In the genomic region with DNA sequence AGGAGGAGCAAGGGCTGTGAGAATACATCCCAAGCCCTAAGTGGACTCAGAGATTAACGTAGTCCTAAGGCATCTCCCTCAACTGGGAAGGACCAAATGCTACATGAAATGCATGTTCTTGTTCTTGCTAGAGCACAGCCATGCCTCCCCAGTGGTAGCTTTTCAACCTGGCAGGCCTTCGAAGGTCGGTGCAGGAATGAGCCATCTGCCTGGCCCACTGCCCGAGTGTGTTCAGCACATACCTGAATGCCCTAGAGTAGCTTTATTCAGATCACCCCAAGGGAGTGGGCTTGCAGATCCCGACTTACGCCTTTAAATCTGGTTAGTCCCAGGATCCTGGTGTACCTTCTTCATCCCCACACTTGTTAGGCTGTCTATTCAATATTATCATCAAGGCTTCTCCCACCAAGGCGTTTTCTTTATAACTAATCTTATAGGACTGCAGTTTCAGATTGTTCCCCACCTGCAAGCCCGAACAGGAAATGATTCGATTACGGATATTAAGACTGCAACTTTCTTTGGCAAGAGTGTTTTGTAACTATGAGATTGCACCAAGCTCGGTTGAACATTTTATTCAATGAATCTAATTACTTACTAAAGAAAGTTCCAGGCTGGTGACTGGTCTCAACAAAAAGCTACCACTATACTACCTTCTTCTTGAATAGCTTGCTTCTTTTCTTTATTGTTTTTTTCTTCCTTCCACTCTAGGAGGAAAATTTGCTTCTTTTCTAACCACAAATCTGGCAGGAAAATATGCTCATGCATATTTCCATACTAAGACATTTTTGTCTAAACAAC, we compare ENCODE assay signal across 14 cellular contexts.
DNase-seq lines count a peak whose midpoint lies in the region; ATAC-seq, FAIRE-seq and TF ChIP-seq lines count a peak whose summit lies in the region.
"Had no signal": no experiment of that assay in that cellular context is flagged by ENCODE, and none has a peak within 500 bp of the region (broad histone marks: within the 10 kb centered on the region; RNA-seq: fewer than 3 reads in every experiment).

No MANE protein-coding gene starts in this region.

- H3K27me3 ChIP-seq in mammary epithelial cell (ENCODE audit: insufficient read depth, low read length) = no peaks in the 10 kb centered on the region
- H3K27me3 ChIP-seq in mesendoderm (ENCODE audit: insufficient read depth, low read length, poor library complexity) = no peaks in the 10 kb centered on the region

- peak in 1 of 2 experiments; percentile 38; a peak in 3 of 6 replicates for ATAC-seq in A549
- no peak for ATAC-seq in GM18867 (IDR thresholded peaks at IDR 0.05; ENCODE audit: unreplicated experiment)
- ATAC-seq: HCT116 had no signal

- in situ Hi-C loops in mammary epithelial cell (cut with MboI; ENCODE audit: low sequenced_read_pairs in 2 of 2) = no loop called here

- 92% methylated on average over 11 of the region's 11 CpGs for WGBS in A549 (ENCODE audit: missing lambda C conversion rate)
- WGBS in mammary epithelial cell (ENCODE audit: low coverage, missing lambda C conversion rate) = 2% methylated on average over 11 of the region's 11 CpGs
- WGBS in mesendoderm (ENCODE audit: extremely low coverage, insufficient coverage, low lambda C conversion rate) = no CpG with 5 or more reads among the region's 11 CpGs

- no peak overlapping the region for H3K4me3 Mint-ChIP-seq in activated naive CD4-positive, alpha-beta T cell treated with anti-CD3 and anti-CD28 coated beads, Interleukin-2, amount 10 ng/mL, durations not matched to agents 7 days and 5 days
- H3K4me3 Mint-ChIP-seq: activated CD4-positive, alpha-beta T cell treated with anti-CD3 and anti-CD28 coated beads for 36 hours had no signal

- H3K4me2 ChIP-seq in A549 = peak overlapping the region; percentile 27; the same call in 1 of the 3 replicates
- peak overlapping the region; percentile 73 for H3K4me2 ChIP-seq in mammary epithelial cell (ENCODE audit: insufficient read depth, low read depth, low read length)
- no peak overlapping the region for H3K4me2 ChIP-seq in mesendoderm (ENCODE audit: low read length)
- H3K4me2 ChIP-seq: KMS-11 had no signal

- no peak overlapping the region for H3K18ac ChIP-seq in mesendoderm (ENCODE audit: low read length)

- no peak for DNase-seq in A549 (ENCODE audit: low read depth in 1 of 2, low spot score in 1 of 2)
- no peak for DNase-seq in GM12891 (ENCODE audit: insufficient read length, low spot score)
- peak; percentile 78 for DNase-seq in mammary epithelial cell
- DNase-seq in mesendoderm = no peak
- no peak for DNase-seq in NCI-H510A treated with DMSO at 0.1 percent for 48 hours (lab: John Stamatoyannopoulos, UW)
- no peak for DNase-seq in foreskin fibroblast
- no peak for DNase-seq in activated naive CD4-positive, alpha-beta T cell treated with anti-CD3 and anti-CD28 coated beads, Interleukin-2, amount 10 ng/mL, durations not matched to agents 7 days and 5 days
- DNase-seq: activated CD4-positive, alpha-beta T cell treated with anti-CD3 and anti-CD28 coated beads for 36 hours; nucleus accumbens; stimulated activated CD4-positive, alpha-beta T cell treated with anti-CD3 and anti-CD28 coated beads, Interleukin-4, amount 100 ng/mL, for 24 hours had no signal

- TF ChIP-seq CTCF in A549 (IDR thresholded peaks at IDR 0.05) (no peak), mammary epithelial cell (conservative IDR thresholded peaks at IDR 0.05 in 1 of 2, IDR thresholded peaks at IDR 0.05 in 1 of 2; ENCODE audit: extremely low read depth in 1 of 2, insufficient read depth in 1 of 2, low read depth in 1 of 2, low read length in 2 of 2) (peak in 1 of 2 donors; percentile 6), foreskin fibroblast (IDR thresholded peaks at IDR 0.05; ENCODE audit: low read depth, low read length) (no peak)

- intact Hi-C loops in mammary epithelial cell (cut with micrococcal nuclease) = loop anchor here (1.0 to 2.0 kb wide), 2 partner anchors 26 to 39 kb away; no protein-coding TSS in a partner anchor

- H3K9ac ChIP-seq in mammary epithelial cell (ENCODE audit: insufficient read depth, low read length) = peak overlapping the region; percentile 34
- H3K9ac ChIP-seq in mesendoderm (ENCODE audit: low read length) = no peak overlapping the region
- H3K9ac ChIP-seq: KMS-11 had no signal

- peaks cover 60% of the 10 kb centered on the region for H3K4me1 ChIP-seq in A549
- peaks cover 54% of the 10 kb centered on the region for H3K4me1 ChIP-seq in mammary epithelial cell (ENCODE audit: insufficient read depth, low read length)
- H3K4me1 ChIP-seq in mesendoderm (ENCODE audit: control insufficient read depth, low read depth, low read length) = peaks cover 8% of the 10 kb centered on the region

- H2AFZ ChIP-seq in mammary epithelial cell (ENCODE audit: low read depth, low read length) = no peak overlapping the region

- POLR2A ChIA-PET in A549 (lab: Yijun Ruan, JAX) = interaction anchor here (0.6 kb wide), 1 partner anchor 27 kb away, joined by 3 read pairs; no protein-coding TSS in a partner anchor

- peaks cover 10% of the 10 kb centered on the region for H3K36me3 Mint-ChIP-seq in activated naive CD4-positive, alpha-beta T cell treated with anti-CD3 and anti-CD28 coated beads, Interleukin-2, amount 10 ng/mL, durations not matched to agents 7 days and 5 days

- no peak overlapping the region for H3K4ac ChIP-seq in mesendoderm (ENCODE audit: low read depth, low read length)

- H3K9me3 ChIP-seq in A549 (no peaks in the 10 kb centered on the region), mammary epithelial cell (replicated peaks; ENCODE audit: insufficient read depth, low read length) (no peaks in the 10 kb centered on the region)

- TF ChIP-seq POLR2A in A549 (IDR thresholded peaks at IDR 0.05; ENCODE audit: low read length) (no peak), GM12891 (IDR thresholded peaks at IDR 0.05; ENCODE audit: low read depth, low read length) (no peak)

- dilution Hi-C loops in mammary epithelial cell (cut with HindIII; ENCODE audit: low sequenced_read_pairs) = loop anchor here (5.0 kb wide), 2 partner anchors 49 to 276 kb away; no protein-coding TSS in a partner anchor

- peak overlapping the region; percentile 12 for H3K56ac ChIP-seq in mesendoderm (ENCODE audit: low read length)

- H3K4me3 ChIP-seq in A549 (no peak overlapping the region), mammary epithelial cell (replicated peaks in 1 of 3; ENCODE audit: insufficient read depth in 1 of 3, low read depth in 2 of 3, low read length in 3 of 3) (peak overlapping the region in 2 of 3 experiments; percentile 10 to 26), mesendoderm (ENCODE audit: low read length) (no peak overlapping the region), foreskin fibroblast (ENCODE audit: low read depth in 1 of 2, low read length in 2 of 2) (no peak overlapping the region)

- H3K79me1 ChIP-seq in mesendoderm (ENCODE audit: low read length) = peaks cover 4% of the 10 kb centered on the region

- no peak overlapping the region for H2BK5ac ChIP-seq in mesendoderm (ENCODE audit: low read length)

- no peaks in the 10 kb centered on the region for H4K20me1 ChIP-seq in mammary epithelial cell (ENCODE audit: insufficient read depth, low read length)

- H3K36me3 ChIP-seq in mammary epithelial cell (ENCODE audit: insufficient read depth, low read length) (peaks cover 3% of the 10 kb centered on the region), mesendoderm (ENCODE audit: control insufficient read depth, insufficient read depth, low read length) (no peaks in the 10 kb centered on the region)

- no peaks in the 10 kb centered on the region for H3K9me3 Mint-ChIP-seq in activated naive CD4-positive, alpha-beta T cell treated with anti-CD3 and anti-CD28 coated beads, Interleukin-2, amount 10 ng/mL, durations not matched to agents 7 days and 5 days

- H3K27ac ChIP-seq in A549 = peak overlapping the region in 1 of 2 experiments; percentile 73; a peak in 5 of 6 replicates
- peak overlapping the region; percentile 83 for H3K27ac ChIP-seq in mammary epithelial cell (ENCODE audit: insufficient read depth, low read depth, low read length)
- H3K27ac ChIP-seq in mesendoderm (ENCODE audit: low read depth, low read length) = no peak overlapping the region
- H3K27ac ChIP-seq: C4-2B, KMS-11 had no signal

- no peak overlapping the region for H2BK120ac ChIP-seq in mesendoderm (ENCODE audit: low read depth, low read length)

- H2AK5ac ChIP-seq in mesendoderm (ENCODE audit: low read length) = peak overlapping the region; percentile 38

- no peak overlapping the region for H3K27ac Mint-ChIP-seq in activated naive CD4-positive, alpha-beta T cell treated with anti-CD3 and anti-CD28 coated beads, Interleukin-2, amount 10 ng/mL, durations not matched to agents 7 days and 5 days
- H3K27ac Mint-ChIP-seq: activated CD4-positive, alpha-beta T cell treated with anti-CD3 and anti-CD28 coated beads for 36 hours had no signal

- H3K23ac ChIP-seq in mesendoderm (ENCODE audit: low read length) = no peak overlapping the region

- H3K4me1 Mint-ChIP-seq in activated naive CD4-positive, alpha-beta T cell treated with anti-CD3 and anti-CD28 coated beads, Interleukin-2, amount 10 ng/mL, durations not matched to agents 7 days and 5 days = peaks cover 30% of the 10 kb centered on the region

- FAIRE-seq in A549 (lab: Jason Lieb, UNC) (no peak), GM12891 (lab: Jason Lieb, UNC) (peak; percentile 80)

- H4K8ac ChIP-seq in mesendoderm (ENCODE audit: low read depth, low read length) = no peak overlapping the region

- CTCF ChIA-PET in A549 (lab: Yijun Ruan, JAX) (interaction anchor here (0.9 to 4.0 kb wide), 4 partner anchors 33 to 159 kb away, joined by 3 to 27 read pairs (median 4); no protein-coding TSS in a partner anchor), mammary epithelial cell (lab: Charles Lee; ENCODE audit: low non-redundant PET) (interaction anchor here (0.6 to 1.1 kb wide), 2 partner anchors 48 to 49 kb away, joined by 3 to 6 read pairs; no protein-coding TSS in a partner anchor)
- CTCF ChIA-PET in activated naive CD4-positive, alpha-beta T cell treated with anti-CD3 and anti-CD28 coated beads, Interleukin-2, amount 10 ng/mL, durations not matched to agents 7 days and 5 days (lab: Charles Lee) = interaction anchor here (0.6 to 6.2 kb wide), 5 partner anchors 36 to 413 kb away, joined by 3 to 77 read pairs (median 3); no protein-coding TSS in a partner anchor

- H3K27me3 Mint-ChIP-seq in activated naive CD4-positive, alpha-beta T cell treated with anti-CD3 and anti-CD28 coated beads, Interleukin-2, amount 10 ng/mL, durations not matched to agents 7 days and 5 days = no peaks in the 10 kb centered on the region
- H3K27me3 Mint-ChIP-seq: activated CD4-positive, alpha-beta T cell treated with anti-CD3 and anti-CD28 coated beads for 36 hours had no signal

- H3K79me2 ChIP-seq in mammary epithelial cell (ENCODE audit: insufficient read depth, low read length) (peaks cover 32% of the 10 kb centered on the region), mesendoderm (ENCODE audit: control insufficient read depth, insufficient read depth, low read length) (no peaks in the 10 kb centered on the region)

- TF ChIP-seq EP300 in A549 (IDR thresholded peaks at IDR 0.05) = no peak

- no peak overlapping the region for H4K5ac ChIP-seq in mesendoderm (ENCODE audit: low read length)

- no peak for TF ChIP-seq RAD21 in A549 (conservative IDR thresholded peaks at IDR 0.05 in 1 of 2, IDR thresholded peaks at IDR 0.05 in 1 of 2)

- no peak overlapping the region for H2BK15ac ChIP-seq in mesendoderm (replicated peaks; ENCODE audit: low read depth)

- TSS peak; percentile 59 for BruUV-seq in mammary epithelial cell (replicated peaks; lab: Mats Ljungman, UMichigan)

TF ChIP-seq in GM12891, 5 proteins besides CTCF, POLR2A, EP300 and RAD21 (continues in another document):
- TF ChIP-seq SPI1 (IDR thresholded peaks at IDR 0.05; ENCODE audit: low read depth, low read length) = no peak

Comparison
In these comparisons a context has a peak if more than half of its experiments do, and no peak if none do; other contexts are left out.
1. H3K4me3 ChIP-seq: peak in mammary epithelial cell (2 of 3); none in A549 (single experiment), mesendoderm (single experiment) and foreskin fibroblast (0 of 2).